Comparison of ENCODE assay signal across 15 cellular contexts in genomic region chr14:98909251-98909944, GRCh38.
DNase-seq lines count a peak whose midpoint lies in the region; ATAC-seq, FAIRE-seq and TF ChIP-seq lines count a peak whose summit lies in the region.
"Had no signal": no experiment of that assay in that cellular context is flagged by ENCODE, and none has a peak within 500 bp of the region (broad histone marks: within the 10 kb centered on the region; RNA-seq: fewer than 3 reads in every experiment).

No MANE protein-coding gene starts in this region.

- WGBS in small intestine, 3 donors = 27 to 50% (median 42%) methylated on average over 11 of the region's 11 CpGs
- WGBS in sigmoid colon, 2 donors = 59 to 70% methylated on average over 11 of the region's 11 CpGs

- no peak for ATAC-seq in stimulated activated naive B cell treated with anti-CD40 and anti-IgM and Interleukin-4, amounts not matched to agents 10 μg/mL and 1 μg/mL and 100 μg/mL, for 72 hours (replicated peaks)
- no peak for ATAC-seq in HG02973 (IDR thresholded peaks at IDR 0.05; ENCODE audit: unreplicated experiment)

- peaks cover 0 to 4% of the 10 kb centered on the region in 2 donors for H3K4me1 ChIP-seq in small intestine (ENCODE audit: control insufficient read depth in 2 of 2, insufficient read depth in 1 of 2, low read depth in 1 of 2, low read length in 1 of 2)
- H3K4me1 ChIP-seq in sigmoid colon = peaks cover 0 to 10% (median 4%) of the 10 kb centered on the region in 4 donors

- intact Hi-C loops in sigmoid colon (cut with DNase I) = no loop called here

- DNase-seq in NCI-H1105 treated with DMSO at 0.1 percent for 48 hours (lab: John Stamatoyannopoulos, UW) (peak; percentile 4), NCI-H1105 (lab: John Stamatoyannopoulos, UW) (no peak), OCI-M1 (lab: John Stamatoyannopoulos, UW) (peak; percentile 7), brain microvascular endothelial cell (peak; percentile 47), small intestine (peak; percentile 95), sigmoid colon (no peak)
- no peak for DNase-seq in stimulated activated naive B cell treated with anti-CD40 and anti-IgM and Interleukin-4, amounts not matched to agents 10 μg/mL and 1 μg/mL and 100 μg/mL, for 72 hours
- DNase-seq: 8988T; activated CD4-positive, alpha-beta T cell treated with anti-CD3 and anti-CD28 coated beads, Interleukin-2, amount 50 U/mL, for 4 hours; activated naive CD4-positive, alpha-beta T cell treated with anti-CD3 and anti-CD28 coated beads, Interleukin-2, amount 10 ng/mL, durations not matched to agents 7 days and 5 days; H9; NCI-H1930 had no signal

- no peaks in the 10 kb centered on the region for H3K9me3 ChIP-seq in small intestine (ENCODE audit: control insufficient read depth, low read depth)
- H3K9me3 ChIP-seq in sigmoid colon = no peaks in the 10 kb centered on the region

- H3K4me3 ChIP-seq in brain microvascular endothelial cell (ENCODE audit: low read depth, low read length) (no peak overlapping the region), small intestine (ENCODE audit: low read depth in 1 of 2, low read length in 2 of 2) (no peak overlapping the region), sigmoid colon (no peak overlapping the region)

- no peak for TF ChIP-seq EP300 in sigmoid colon (IDR thresholded peaks at IDR 0.05)

- no peak for TF ChIP-seq CTCF in brain microvascular endothelial cell (IDR thresholded peaks at IDR 0.05; ENCODE audit: low read depth, low read length, missing control alignments)
- TF ChIP-seq CTCF in sigmoid colon (IDR thresholded peaks at IDR 0.05) = no peak

- no peak for TF ChIP-seq POLR2A in sigmoid colon (IDR thresholded peaks at IDR 0.05)

- H3K4me3 Mint-ChIP-seq in stimulated activated naive B cell treated with anti-CD40 and anti-IgM and Interleukin-4, amounts not matched to agents 10 μg/mL and 1 μg/mL and 100 μg/mL, for 72 hours = no peak overlapping the region
- H3K4me3 Mint-ChIP-seq: activated naive CD4-positive, alpha-beta T cell treated with anti-CD3 and anti-CD28 coated beads, Interleukin-2, amount 10 ng/mL, durations not matched to agents 7 days and 5 days; H9 had no signal

- H3K36me3 ChIP-seq in brain microvascular endothelial cell (replicated peaks) = no peaks in the 10 kb centered on the region
- no peaks in the 10 kb centered on the region for H3K36me3 ChIP-seq in small intestine (ENCODE audit: control insufficient read depth in 2 of 2, insufficient read depth in 2 of 2, low read length in 2 of 2)
- H3K36me3 ChIP-seq in sigmoid colon = no peaks in the 10 kb centered on the region

- H3K36me3 Mint-ChIP-seq in stimulated activated naive B cell treated with anti-CD40 and anti-IgM and Interleukin-4, amounts not matched to agents 10 μg/mL and 1 μg/mL and 100 μg/mL, for 72 hours = no peaks in the 10 kb centered on the region
- H3K36me3 Mint-ChIP-seq: activated naive CD4-positive, alpha-beta T cell treated with anti-CD3 and anti-CD28 coated beads, Interleukin-2, amount 10 ng/mL, durations not matched to agents 7 days and 5 days had no signal

- no peaks in the 10 kb centered on the region for H3K4me1 Mint-ChIP-seq in stimulated activated naive B cell treated with anti-CD40 and anti-IgM and Interleukin-4, amounts not matched to agents 10 μg/mL and 1 μg/mL and 100 μg/mL, for 72 hours

- in situ Hi-C loops in brain microvascular endothelial cell (cut with HindIII; ENCODE audit: low pct_ligation_motif_present, low sequenced_read_pairs) = no loop called here

- no peak overlapping the region for H3K27ac Mint-ChIP-seq in stimulated activated naive B cell treated with anti-CD40 and anti-IgM and Interleukin-4, amounts not matched to agents 10 μg/mL and 1 μg/mL and 100 μg/mL, for 72 hours
- H3K27ac Mint-ChIP-seq: activated naive CD4-positive, alpha-beta T cell treated with anti-CD3 and anti-CD28 coated beads, Interleukin-2, amount 10 ng/mL, durations not matched to agents 7 days and 5 days had no signal

- H3K9me3 Mint-ChIP-seq in stimulated activated naive B cell treated with anti-CD40 and anti-IgM and Interleukin-4, amounts not matched to agents 10 μg/mL and 1 μg/mL and 100 μg/mL, for 72 hours = peaks cover 0 to 5% of the 10 kb centered on the region in 2 donors
- H3K9me3 Mint-ChIP-seq: activated naive CD4-positive, alpha-beta T cell treated with anti-CD3 and anti-CD28 coated beads, Interleukin-2, amount 10 ng/mL, durations not matched to agents 7 days and 5 days; H9 had no signal

- no peaks in the 10 kb centered on the region for H3K27me3 ChIP-seq in brain microvascular endothelial cell (replicated peaks)
- no peaks in the 10 kb centered on the region for H3K27me3 ChIP-seq in small intestine (ENCODE audit: control insufficient read depth in 2 of 2, insufficient read depth in 2 of 2, low read length in 2 of 2)
- H3K27me3 ChIP-seq in sigmoid colon = no peaks in the 10 kb centered on the region

- no peak overlapping the region for H3K27ac ChIP-seq in brain microvascular endothelial cell
- no peak overlapping the region for H3K27ac ChIP-seq in small intestine (ENCODE audit: low read depth in 1 of 2, low read length in 1 of 2)
- H3K27ac ChIP-seq in sigmoid colon = no peak overlapping the region

- no peak for FAIRE-seq in small intestine (lab: Jason Lieb, UNC)
- FAIRE-seq: GM12892, islet of Langerhans had no signal

- H3K27me3 Mint-ChIP-seq in stimulated activated naive B cell treated with anti-CD40 and anti-IgM and Interleukin-4, amounts not matched to agents 10 μg/mL and 1 μg/mL and 100 μg/mL, for 72 hours = peaks cover 0 to 6% of the 10 kb centered on the region in 2 donors

Comparison
In these comparisons a context has a peak if more than half of its experiments do, and no peak if none do; other contexts are left out.
1. DNase-seq: peak in NCI-H1105 treated with DMSO at 0.1 percent for 48 hours (single experiment), OCI-M1 (single experiment), brain microvascular endothelial cell (single experiment) and small intestine (single experiment); none in NCI-H1105 (single experiment), stimulated activated naive B cell treated with anti-CD40 and anti-IgM and Interleukin-4, amounts not matched to agents 10 μg/mL and 1 μg/mL and 100 μg/mL, for 72 hours (single experiment) and sigmoid colon (single experiment).